In the genomic region with DNA sequence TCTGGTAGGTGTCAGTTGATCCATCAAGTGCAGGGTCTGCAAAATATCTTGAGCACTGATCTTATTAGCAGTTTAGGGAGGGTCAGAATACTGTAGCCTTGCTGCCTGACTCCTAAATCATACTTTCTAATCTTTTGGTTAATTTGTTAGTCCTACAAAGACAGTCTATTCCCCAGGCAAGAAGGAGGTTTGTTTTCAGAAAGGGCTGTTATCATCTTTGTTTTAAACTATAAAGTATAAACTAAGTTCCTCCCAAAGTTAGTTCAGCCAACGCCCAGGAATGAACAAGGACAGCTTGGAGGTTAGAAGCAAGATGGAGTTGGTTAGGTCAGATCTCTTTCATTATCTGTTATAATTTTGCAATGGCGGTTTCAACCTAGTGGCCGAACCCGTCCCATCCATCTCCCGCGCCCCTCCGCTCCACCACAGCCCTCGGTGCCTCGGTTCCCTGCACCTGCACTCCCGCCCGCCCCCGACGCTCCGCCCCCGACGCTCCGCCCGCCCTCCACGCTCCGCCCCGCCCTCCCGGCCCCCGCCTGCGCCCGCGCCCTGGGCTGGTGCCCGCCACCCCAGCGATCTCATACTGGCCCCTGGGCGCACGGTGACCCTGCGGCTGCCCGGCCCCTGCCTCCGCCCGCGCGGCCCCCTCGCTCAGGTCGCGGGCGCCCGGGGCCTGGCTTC, we compare ENCODE assay signal across 8 cellular contexts. TPM values are rescaled to one million over a fixed set of nuclear protein-coding genes. Genes with fewer than 3 reads are reported as not detected.
A peak's percentile ranks its signal among the peaks of the same experiment; 100 is the strongest.
DNase-seq lines count a peak whose midpoint lies in the region; ATAC-seq and TF ChIP-seq lines count a peak whose summit lies in the region.

A gene with protein sequence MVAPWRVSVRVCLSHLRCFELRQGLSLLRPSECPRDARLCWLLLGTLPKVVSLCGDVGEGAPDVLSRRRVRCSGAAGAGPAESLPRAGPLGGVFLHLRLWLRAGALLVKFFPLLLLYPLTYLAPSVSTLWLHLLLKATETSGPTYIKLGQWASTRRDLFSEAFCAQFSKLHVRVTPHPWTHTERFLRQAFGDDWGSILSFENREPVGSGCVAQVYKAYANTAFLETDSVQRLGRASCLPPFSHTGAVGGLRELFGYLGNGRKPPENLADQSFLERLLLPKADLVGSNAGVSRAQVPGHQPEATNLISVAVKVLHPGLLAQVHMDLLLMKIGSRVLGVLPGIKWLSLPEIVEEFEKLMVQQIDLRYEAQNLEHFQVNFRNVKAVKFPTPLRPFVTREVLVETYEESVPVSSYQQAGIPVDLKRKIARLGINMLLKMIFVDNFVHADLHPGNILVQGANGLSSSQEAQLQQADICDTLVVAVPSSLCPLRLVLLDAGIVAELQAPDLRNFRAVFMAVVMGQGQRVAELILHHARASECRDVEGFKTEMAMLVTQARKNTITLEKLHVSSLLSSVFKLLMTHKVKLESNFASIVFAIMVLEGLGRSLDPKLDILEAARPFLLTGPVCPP (plus strand): TSS at position 564 of the 681 bp plus-strand sequence. CDS start 386 bp downstream, outside the sequence.

- H3K9me3 Mint-ChIP-seq in CD8-positive, alpha-beta T cell = no peaks in the 10 kb centered on the region

- peak; percentile 22 to 77 (median 58) for DNase-seq in CD8-positive, alpha-beta T cell
- DNase-seq in activated naive CD8-positive, alpha-beta T cell treated with anti-CD3 and anti-CD28 coated beads, Interleukin-2, amount 50 U/mL, for 16 hours (ENCODE audit: low read depth, low spot score) = peak; percentile 20
- DNase-seq in left ventricle myocardium inferior = peak; percentile 64
- peak; percentile 59 for DNase-seq in putamen (ENCODE audit: low spot score)
- DNase-seq in vagina (ENCODE audit: extremely low spot score in 2 of 2) = no peak

- peak within 1 kb of the TSS; percentile 93 for H3K27ac Mint-ChIP-seq in CD8-positive, alpha-beta T cell

- peak within 1 kb of the TSS; percentile 80 for H3K27ac ChIP-seq in CD8-positive, alpha-beta T cell (ENCODE audit: low read depth, low read length)
- H3K27ac ChIP-seq in left ventricle myocardium inferior (replicated peaks) (peak within 1 kb of the TSS; percentile 86), vagina (peak within 1 kb of the TSS; percentile 93)

- peaks cover 22% of the 10 kb centered on the region for H3K4me1 ChIP-seq in CD8-positive, alpha-beta T cell (ENCODE audit: insufficient read depth, low read length)
- peaks cover 38% of the 10 kb centered on the region for H3K4me1 ChIP-seq in left ventricle myocardium inferior
- H3K4me1 ChIP-seq in vagina = peaks cover 33% of the 10 kb centered on the region

- H3K9me3 ChIP-seq in CD8-positive, alpha-beta T cell (ENCODE audit: low read length) = no peaks in the 10 kb centered on the region
- H3K9me3 ChIP-seq in left ventricle myocardium inferior (replicated peaks) (no peaks in the 10 kb centered on the region), vagina (no peaks in the 10 kb centered on the region)

- TF ChIP-seq POLR2A in Raji (IDR thresholded peaks at IDR 0.05; ENCODE audit: insufficient read depth, low read depth, low read length) = peak; percentile 56
- TF ChIP-seq POLR2A in vagina (IDR thresholded peaks at IDR 0.05) = peak in 1 of 2 donors; percentile 12

- ATAC-seq in CD8-positive, alpha-beta T cell = peak; percentile 71
- ATAC-seq in GM19324 (IDR thresholded peaks at IDR 0.05; ENCODE audit: low FRiP score, unreplicated experiment) = peak; percentile 60
- ATAC-seq in HG03469 (IDR thresholded peaks at IDR 0.05; ENCODE audit: unreplicated experiment) = peak; percentile 25

- POLR2A ChIA-PET in CD8-positive, alpha-beta T cell (lab: Charles Lee) = interaction anchor here (0.7 to 2.3 kb wide), 8 partner anchors 10 to 343 kb away, joined by 3 to 15 read pairs (median 4); a partner anchor contains a TSS

- no peaks in the 10 kb centered on the region for H3K27me3 ChIP-seq in CD8-positive, alpha-beta T cell (ENCODE audit: insufficient read depth, low read length)
- H3K27me3 ChIP-seq in left ventricle myocardium inferior (ENCODE audit: low read depth) (no peaks in the 10 kb centered on the region), vagina (no peaks in the 10 kb centered on the region)

- H3K4me3 ChIP-seq in CD8-positive, alpha-beta T cell (ENCODE audit: low read depth, low read length) = peak within 1 kb of the TSS; percentile 56
- H3K4me3 ChIP-seq in left ventricle myocardium inferior = peak within 1 kb of the TSS; percentile 85
- peak within 1 kb of the TSS; percentile 81 to 97 for H3K4me3 ChIP-seq in vagina

- H3K36me3 ChIP-seq in CD8-positive, alpha-beta T cell (ENCODE audit: insufficient read depth, low read length) = peaks cover 8% of the 10 kb centered on the region
- H3K36me3 ChIP-seq in left ventricle myocardium inferior (no peaks in the 10 kb centered on the region), vagina (no peaks in the 10 kb centered on the region)

- H3K4me1 Mint-ChIP-seq in CD8-positive, alpha-beta T cell (ENCODE audit: low read depth) = peaks cover 37% of the 10 kb centered on the region

- intact Hi-C loops in CD8-positive, alpha-beta T cell (cut with DNase I, micrococcal nuclease) = loop anchor here (1.0 to 10.0 kb wide), 10 partner anchors 24 to 1332 kb away; a partner anchor contains a TSS
- intact Hi-C loops in left ventricle myocardium inferior (cut with micrococcal nuclease) = no loop called here
- intact Hi-C loops in vagina (cut with DNase I) = no loop called here

- CTCF ChIA-PET in CD8-positive, alpha-beta T cell (lab: Charles Lee) = interaction anchor here (1.0 to 1.2 kb wide), 4 partner anchors 19 to 339 kb away, joined by 3 read pairs; no protein-coding TSS in a partner anchor

- H3K36me3 Mint-ChIP-seq in CD8-positive, alpha-beta T cell = peaks cover 17% of the 10 kb centered on the region

- no peaks in the 10 kb centered on the region for H3K27me3 Mint-ChIP-seq in CD8-positive, alpha-beta T cell (ENCODE audit: low read depth)

- TF ChIP-seq CTCF in CD8-positive, alpha-beta T cell (IDR thresholded peaks at IDR 0.05) = no peak
- TF ChIP-seq CTCF in left ventricle myocardium inferior (IDR thresholded peaks at IDR 0.05; ENCODE audit: borderline replicate concordance) = no peak
- no peak for TF ChIP-seq CTCF in vagina (IDR thresholded peaks at IDR 0.05)

- peak within 1 kb of the TSS; percentile 88 for H3K4me3 Mint-ChIP-seq in CD8-positive, alpha-beta T cell

RNA-seq across cellular contexts. Expression of the gene that starts here (rescaled TPM):
- 10 to 100 TPM; 15.4 to 17.0 TPM for total RNA-seq in CD8-positive, alpha-beta T cell
- 8.5 TPM for total RNA-seq in left ventricle myocardium inferior
- total RNA-seq in vagina = 21.1 TPM

Comparison
In these comparisons a context has a peak if more than half of its experiments do, and no peak if none do; other contexts are left out.
1. DNase-seq: peak in CD8-positive, alpha-beta T cell (7 of 7), activated naive CD8-positive, alpha-beta T cell treated with anti-CD3 and anti-CD28 coated beads, Interleukin-2, amount 50 U/mL, for 16 hours (single experiment), left ventricle myocardium inferior (single experiment) and putamen (single experiment); none in vagina (0 of 2).
2. intact Hi-C loops: an anchor here in CD8-positive, alpha-beta T cell (1.0 to 10.0 kb wide); none called in left ventricle myocardium inferior and vagina.
3. Peak in every context shown above with its lines, with median percentiles within 50 percentile points of each other: ATAC-seq, H3K27ac ChIP-seq and H3K4me3 ChIP-seq.